Comparison of ENCODE assay signal across 9 cellular contexts in genomic region chr18:44909191-44909719, GRCh38.
DNase-seq lines count a peak whose midpoint lies in the region; ATAC-seq, FAIRE-seq and TF ChIP-seq lines count a peak whose summit lies in the region.
"Had no signal": no experiment of that assay in that cellular context is flagged by ENCODE, and none has a peak within 500 bp of the region (broad histone marks: within the 10 kb centered on the region; RNA-seq: fewer than 3 reads in every experiment).

No MANE protein-coding gene starts in this region.

- H3K4me3 Mint-ChIP-seq in chondrocyte (ENCODE audit: unreplicated experiment) = no peak overlapping the region
- H3K4me3 Mint-ChIP-seq in GM23338 = no peak overlapping the region
- H3K4me3 Mint-ChIP-seq in progenitor cell of endocrine pancreas (ENCODE audit: low read depth) = no peak overlapping the region

- no peak overlapping the region for H3K4me3 ChIP-seq in GM23338
- H3K4me3 ChIP-seq: thoracic aorta had no signal

- H3K27ac Mint-ChIP-seq in chondrocyte (ENCODE audit: unreplicated experiment) = peak overlapping the region; percentile 29
- no peak overlapping the region for H3K27ac Mint-ChIP-seq in GM23338
- no peak overlapping the region for H3K27ac Mint-ChIP-seq in progenitor cell of endocrine pancreas

- peak; percentile 89 for FAIRE-seq in GM18507 (lab: Jason Lieb, UNC)

- H3K36me3 ChIP-seq in GM23338 (ENCODE audit: insufficient read depth) = no peaks in the 10 kb centered on the region
- H3K36me3 ChIP-seq: thoracic aorta had no signal

- peaks cover 19% of the 10 kb centered on the region for H3K4me1 Mint-ChIP-seq in chondrocyte (ENCODE audit: low read depth)
- no peaks in the 10 kb centered on the region for H3K4me1 Mint-ChIP-seq in GM23338
- no peaks in the 10 kb centered on the region for H3K4me1 Mint-ChIP-seq in progenitor cell of endocrine pancreas (ENCODE audit: low read depth)

- no peaks in the 10 kb centered on the region for H3K36me3 Mint-ChIP-seq in chondrocyte (ENCODE audit: low read depth)
- H3K36me3 Mint-ChIP-seq in GM23338 (ENCODE audit: low read depth) = no peaks in the 10 kb centered on the region
- H3K36me3 Mint-ChIP-seq in progenitor cell of endocrine pancreas (ENCODE audit: insufficient read depth) = peaks cover 1% of the 10 kb centered on the region

- peak; percentile 86 for ATAC-seq in GM21367 (IDR thresholded peaks at IDR 0.05; ENCODE audit: unreplicated experiment)
- peak; percentile 73 for ATAC-seq in HG03280 (IDR thresholded peaks at IDR 0.05; ENCODE audit: unreplicated experiment)
- ATAC-seq in GM23338 = no peak

- H3K79me2 ChIP-seq in GM23338 (replicated peaks; ENCODE audit: insufficient read depth) = no peaks in the 10 kb centered on the region

- H3K27me3 ChIP-seq in GM23338 (ENCODE audit: insufficient read depth) = no peaks in the 10 kb centered on the region

- no peaks in the 10 kb centered on the region; the same call in 1 of the 2 replicates for H4K20me1 ChIP-seq in GM23338 (replicated peaks; ENCODE audit: insufficient read depth)

- H3K4me2 ChIP-seq in GM23338 = no peak overlapping the region

- H3K27ac ChIP-seq in GM23338 (ENCODE audit: low read depth) = no peak overlapping the region
- H3K27ac ChIP-seq: thoracic aorta had no signal

- H3K9me3 Mint-ChIP-seq in chondrocyte (ENCODE audit: low read depth) (peaks cover 3% of the 10 kb centered on the region), GM23338 (no peaks in the 10 kb centered on the region), progenitor cell of endocrine pancreas (ENCODE audit: low read depth) (no peaks in the 10 kb centered on the region)

- DNase-seq in GM18507 (ENCODE audit: extremely low spot score, insufficient read length, low read depth) (no peak), chondrocyte (ENCODE audit: low spot score) (no peak), GM23338 (ENCODE audit: low spot score) (no peak), progenitor cell of endocrine pancreas (ENCODE audit: low spot score, unreplicated experiment) (no peak), AG08396 (ENCODE audit: low spot score) (no peak), NCI-H1048 (lab: John Stamatoyannopoulos, UW) (no peak)

- no peak for TF ChIP-seq CTCF in chondrocyte (IDR thresholded peaks at IDR 0.05)
- no peak for TF ChIP-seq CTCF in GM23338 (conservative IDR thresholded peaks at IDR 0.05; ENCODE audit: low read depth in 2 of 2)
- no peak for TF ChIP-seq CTCF in progenitor cell of endocrine pancreas (IDR thresholded peaks at IDR 0.05; ENCODE audit: unreplicated experiment)

- no peak overlapping the region for H2AFZ ChIP-seq in GM23338

- H3F3A ChIP-seq in GM23338 (replicated peaks; ENCODE audit: low read depth) = no peaks in the 10 kb centered on the region

- no peaks in the 10 kb centered on the region for H3K27me3 Mint-ChIP-seq in chondrocyte (ENCODE audit: low read depth)
- H3K27me3 Mint-ChIP-seq in GM23338 (ENCODE audit: insufficient read depth, low read depth, poor library complexity) = no peaks in the 10 kb centered on the region
- no peaks in the 10 kb centered on the region for H3K27me3 Mint-ChIP-seq in progenitor cell of endocrine pancreas

- H3K9me2 ChIP-seq in GM23338 (ENCODE audit: insufficient read depth) = peaks cover 7% of the 10 kb centered on the region

- no peaks in the 10 kb centered on the region for H3K4me1 ChIP-seq in GM23338 (ENCODE audit: insufficient read depth)

TF ChIP-seq in GM23338, 12 proteins besides CTCF, POLR2A, EP300 and RAD21 (continues in another document):
- no peak for TF ChIP-seq STAT1 (IDR thresholded peaks at IDR 0.05; ENCODE audit: unreplicated experiment)
- no peak for TF ChIP-seq EZH2phosphoT487 (IDR thresholded peaks at IDR 0.05; ENCODE audit: unreplicated experiment)
- TF ChIP-seq JUNB (IDR thresholded peaks at IDR 0.05; ENCODE audit: unreplicated experiment) = no peak
- TF ChIP-seq CREB1 (CRISPR knock-in tag; IDR thresholded peaks at IDR 0.05; ENCODE audit: low read depth) = no peak
- no peak for TF ChIP-seq ZNF114 (CRISPR knock-in tag; IDR thresholded peaks at IDR 0.05)
- no peak for TF ChIP-seq EZH2 (IDR thresholded peaks at IDR 0.05; ENCODE audit: low read depth, unreplicated experiment)
- no peak for TF ChIP-seq REST (IDR thresholded peaks at IDR 0.05; ENCODE audit: unreplicated experiment)
- TF ChIP-seq, protein P1, sequence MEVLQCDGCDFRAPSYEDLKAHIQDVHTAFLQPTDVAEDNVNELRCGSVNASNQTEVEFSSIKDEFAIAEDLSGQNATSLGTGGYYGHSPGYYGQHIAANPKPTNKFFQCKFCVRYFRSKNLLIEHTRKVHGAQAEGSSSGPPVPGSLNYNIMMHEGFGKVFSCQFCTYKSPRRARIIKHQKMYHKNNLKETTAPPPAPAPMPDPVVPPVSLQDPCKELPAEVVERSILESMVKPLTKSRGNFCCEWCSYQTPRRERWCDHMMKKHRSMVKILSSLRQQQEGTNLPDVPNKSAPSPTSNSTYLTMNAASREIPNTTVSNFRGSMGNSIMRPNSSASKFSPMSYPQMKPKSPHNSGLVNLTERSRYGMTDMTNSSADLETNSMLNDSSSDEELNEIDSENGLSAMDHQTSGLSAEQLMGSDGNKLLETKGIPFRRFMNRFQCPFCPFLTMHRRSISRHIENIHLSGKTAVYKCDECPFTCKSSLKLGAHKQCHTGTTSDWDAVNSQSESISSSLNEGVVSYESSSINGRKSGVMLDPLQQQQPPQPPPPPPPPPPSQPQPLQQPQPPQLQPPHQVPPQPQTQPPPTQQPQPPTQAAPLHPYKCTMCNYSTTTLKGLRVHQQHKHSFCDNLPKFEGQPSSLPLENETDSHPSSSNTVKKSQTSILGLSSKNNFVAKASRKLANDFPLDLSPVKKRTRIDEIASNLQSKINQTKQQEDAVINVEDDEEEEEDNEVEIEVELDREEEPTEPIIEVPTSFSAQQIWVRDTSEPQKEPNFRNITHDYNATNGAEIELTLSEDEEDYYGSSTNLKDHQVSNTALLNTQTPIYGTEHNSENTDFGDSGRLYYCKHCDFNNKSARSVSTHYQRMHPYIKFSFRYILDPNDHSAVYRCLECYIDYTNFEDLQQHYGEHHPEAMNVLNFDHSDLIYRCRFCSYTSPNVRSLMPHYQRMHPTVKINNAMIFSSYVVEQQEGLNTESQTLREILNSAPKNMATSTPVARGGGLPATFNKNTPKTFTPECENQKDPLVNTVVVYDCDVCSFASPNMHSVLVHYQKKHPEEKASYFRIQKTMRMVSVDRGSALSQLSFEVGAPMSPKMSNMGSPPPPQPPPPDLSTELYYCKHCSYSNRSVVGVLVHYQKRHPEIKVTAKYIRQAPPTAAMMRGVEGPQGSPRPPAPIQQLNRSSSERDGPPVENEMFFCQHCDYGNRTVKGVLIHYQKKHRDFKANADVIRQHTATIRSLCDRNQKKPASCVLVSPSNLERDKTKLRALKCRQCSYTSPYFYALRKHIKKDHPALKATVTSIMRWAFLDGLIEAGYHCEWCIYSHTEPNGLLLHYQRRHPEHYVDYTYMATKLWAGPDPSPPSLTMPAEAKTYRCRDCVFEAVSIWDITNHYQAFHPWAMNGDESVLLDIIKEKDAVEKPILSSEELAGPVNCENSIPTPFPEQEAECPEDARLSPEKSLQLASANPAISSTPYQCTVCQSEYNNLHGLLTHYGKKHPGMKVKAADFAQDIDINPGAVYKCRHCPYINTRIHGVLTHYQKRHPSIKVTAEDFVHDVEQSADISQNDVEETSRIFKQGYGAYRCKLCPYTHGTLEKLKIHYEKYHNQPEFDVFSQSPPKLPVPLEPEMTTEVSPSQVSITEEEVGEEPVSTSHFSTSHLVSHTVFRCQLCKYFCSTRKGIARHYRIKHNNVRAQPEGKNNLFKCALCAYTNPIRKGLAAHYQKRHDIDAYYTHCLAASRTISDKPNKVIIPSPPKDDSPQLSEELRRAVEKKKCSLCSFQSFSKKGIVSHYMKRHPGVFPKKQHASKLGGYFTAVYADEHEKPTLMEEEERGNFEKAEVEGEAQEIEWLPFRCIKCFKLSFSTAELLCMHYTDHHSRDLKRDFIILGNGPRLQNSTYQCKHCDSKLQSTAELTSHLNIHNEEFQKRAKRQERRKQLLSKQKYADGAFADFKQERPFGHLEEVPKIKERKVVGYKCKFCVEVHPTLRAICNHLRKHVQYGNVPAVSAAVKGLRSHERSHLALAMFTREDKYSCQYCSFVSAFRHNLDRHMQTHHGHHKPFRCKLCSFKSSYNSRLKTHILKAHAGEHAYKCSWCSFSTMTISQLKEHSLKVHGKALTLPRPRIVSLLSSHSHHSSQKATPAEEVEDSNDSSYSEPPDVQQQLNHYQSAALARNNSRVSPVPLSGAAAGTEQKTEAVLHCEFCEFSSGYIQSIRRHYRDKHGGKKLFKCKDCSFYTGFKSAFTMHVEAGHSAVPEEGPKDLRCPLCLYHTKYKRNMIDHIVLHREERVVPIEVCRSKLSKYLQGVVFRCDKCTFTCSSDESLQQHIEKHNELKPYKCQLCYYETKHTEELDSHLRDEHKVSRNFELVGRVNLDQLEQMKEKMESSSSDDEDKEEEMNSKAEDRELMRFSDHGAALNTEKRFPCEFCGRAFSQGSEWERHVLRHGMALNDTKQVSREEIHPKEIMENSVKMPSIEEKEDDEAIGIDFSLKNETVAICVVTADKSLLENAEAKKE (CRISPR knock-in tag; IDR thresholded peaks at IDR 0.05) = no peak
- TF ChIP-seq POLR2AphosphoS5 (IDR thresholded peaks at IDR 0.05; ENCODE audit: low read depth) = no peak
